23 cellular contexts compared by ENCODE assay signal in genomic region chr3:39806820-39807219, GRCh38. TPM values are rescaled to one million over a fixed set of nuclear protein-coding genes. Genes with fewer than 3 reads are reported as not detected.
"Had no signal": no experiment of that assay in that cellular context is flagged by ENCODE, and none has a peak within 500 bp of the region (broad histone marks: within the 10 kb centered on the region; RNA-seq: fewer than 3 reads in every experiment).

No MANE protein-coding gene starts in this region.

- H3K4me2 ChIP-seq: hepatocyte had no signal

- H3K36me3 Mint-ChIP-seq: mesothelial cell of epicardium had no signal

- H3K27ac ChIP-seq: colonic mucosa, esophagus muscularis mucosa, foreskin keratinocyte, gastroesophageal sphincter, heart left ventricle, left ventricle myocardium inferior, lower lobe of right lung had no signal

- H3K79me2 ChIP-seq: hepatocyte had no signal

- H3K4me3 ChIP-seq: colonic mucosa, esophagus muscularis mucosa, gastroesophageal sphincter, heart left ventricle, hepatocyte, left ventricle myocardium inferior, lower lobe of right lung, mucosa of descending colon had no signal

- H3K36me3 ChIP-seq: colonic mucosa, esophagus muscularis mucosa, gastroesophageal sphincter, heart left ventricle, left ventricle myocardium inferior, lower lobe of right lung had no signal

- H3K4me3 Mint-ChIP-seq: dendritic cell treated with granulocyte-macrophage colony-stimulating factor and Interleukin-4, amounts not matched to agents 40 ng/mL and 50 ng/mL, for 4 days; immature natural killer cell; mesothelial cell of epicardium had no signal

- H3K27ac Mint-ChIP-seq: dendritic cell treated with granulocyte-macrophage colony-stimulating factor and Interleukin-4, amounts not matched to agents 40 ng/mL and 50 ng/mL, for 4 days; immature natural killer cell; mesothelial cell of epicardium had no signal

- H2AFZ ChIP-seq: hepatocyte had no signal

- DNase-seq: colonic mucosa; cortex of kidney; effector CD8-positive, alpha-beta T cell; foreskin keratinocyte; heart left ventricle; hypothalamus; immature natural killer cell; islet precursor cell; kidney; kidney glomerular epithelial cell; left colon; left ventricle myocardium inferior; lower lobe of right lung; mesenchymal stem cell; mucosa of descending colon had no signal

- H3K4me1 ChIP-seq: colonic mucosa, foreskin keratinocyte had no signal

- ATAC-seq: foreskin keratinocyte, gastroesophageal sphincter, heart left ventricle, left colon, left lobe of liver, lower lobe of right lung, mucosa of descending colon had no signal

- H3K9me3 ChIP-seq: colonic mucosa, esophagus muscularis mucosa, lower lobe of right lung, mucosa of descending colon had no signal

RNA-seq across cellular contexts. Expression of gene MYRIP, which starts 2.6 kb away (rescaled TPM):
- total RNA-seq: fibroblast of lung, fibroblast of villous mesenchyme, foreskin keratinocyte had no signal
- polyA plus RNA-seq: foreskin keratinocyte, hepatocyte had no signal
